In genomic region chr22:35377735-35378134, GRCh38 we compare ENCODE assay signal across 9 cellular contexts. TPM values are rescaled to one million over a fixed set of nuclear protein-coding genes. Genes with fewer than 3 reads are reported as not detected.
DNase-seq lines count a peak whose midpoint lies in the region; ATAC-seq and TF ChIP-seq lines count a peak whose summit lies in the region.
"Had no signal": no experiment of that assay in that cellular context is flagged by ENCODE, and none has a peak within 500 bp of the region (broad histone marks: within the 10 kb centered on the region; RNA-seq: fewer than 3 reads in every experiment).

No MANE protein-coding gene starts in this region.

- peak overlapping the region; percentile 76 for H3K27ac Mint-ChIP-seq in activated T-cell treated with anti-CD3 and anti-CD28 coated beads, Interleukin-2, amount 50 U/mL, for 24 hours
- peak overlapping the region; percentile 73 for H3K27ac Mint-ChIP-seq in activated T-helper 2 cell treated with anti-CD3 and anti-CD28 coated beads, Interferon-gamma antibody, Interleukin-2, Interleukin-4, amounts not matched to agents 10 μg/mL and 5 μg/mL and 100 μg/mL, durations not matched to agents 14 hours and 24 hours and 36 hours

- no peaks in the 10 kb centered on the region for H3K9me3 ChIP-seq in tibial artery

- H3K27me3 ChIP-seq in tibial artery, result no peaks in the 10 kb centered on the region

- peaks cover 26% of the 10 kb centered on the region for H3K27me3 Mint-ChIP-seq in activated T-cell treated with anti-CD3 and anti-CD28 coated beads, Interleukin-2, amount 50 U/mL, for 24 hours
- H3K27me3 Mint-ChIP-seq in activated T-helper 2 cell treated with anti-CD3 and anti-CD28 coated beads, Interferon-gamma antibody, Interleukin-2, Interleukin-4, amounts not matched to agents 10 μg/mL and 5 μg/mL and 100 μg/mL, durations not matched to agents 14 hours and 24 hours and 36 hours (ENCODE audit: low read depth), result peaks cover 11% of the 10 kb centered on the region

- no peak overlapping the region for H3K4me3 ChIP-seq in tibial artery

- ATAC-seq in HG03045 (IDR thresholded peaks at IDR 0.05; ENCODE audit: unreplicated experiment), result no peak

- peaks cover 23% of the 10 kb centered on the region for H3K4me1 Mint-ChIP-seq in activated T-cell treated with anti-CD3 and anti-CD28 coated beads, Interleukin-2, amount 50 U/mL, for 24 hours (ENCODE audit: low read depth)
- H3K4me1 Mint-ChIP-seq in activated T-helper 2 cell treated with anti-CD3 and anti-CD28 coated beads, Interferon-gamma antibody, Interleukin-2, Interleukin-4, amounts not matched to agents 10 μg/mL and 5 μg/mL and 100 μg/mL, durations not matched to agents 14 hours and 24 hours and 36 hours (ENCODE audit: low read depth), result peaks cover 21% of the 10 kb centered on the region

- intact Hi-C loops in activated T-helper 2 cell treated with anti-CD3 and anti-CD28 coated beads, Interferon-gamma antibody, Interleukin-2, Interleukin-4, amounts not matched to agents 10 μg/mL and 5 μg/mL and 100 μg/mL, durations not matched to agents 14 hours and 24 hours and 36 hours (cut with micrococcal nuclease), result no loop called here
- intact Hi-C loops in tibial artery (cut with DNase I; ENCODE audit: low total_unique reads), result no loop called here

- H3K27ac ChIP-seq in tibial artery, result peak overlapping the region; percentile 71 to 79

- H3K9me3 Mint-ChIP-seq in activated T-cell treated with anti-CD3 and anti-CD28 coated beads, Interleukin-2, amount 50 U/mL, for 24 hours, result no peaks in the 10 kb centered on the region
- H3K9me3 Mint-ChIP-seq in activated T-helper 2 cell treated with anti-CD3 and anti-CD28 coated beads, Interferon-gamma antibody, Interleukin-2, Interleukin-4, amounts not matched to agents 10 μg/mL and 5 μg/mL and 100 μg/mL, durations not matched to agents 14 hours and 24 hours and 36 hours, result no peaks in the 10 kb centered on the region

- no peak overlapping the region for H3K4me3 Mint-ChIP-seq in activated T-cell treated with anti-CD3 and anti-CD28 coated beads, Interleukin-2, amount 50 U/mL, for 24 hours
- H3K4me3 Mint-ChIP-seq in activated T-helper 2 cell treated with anti-CD3 and anti-CD28 coated beads, Interferon-gamma antibody, Interleukin-2, Interleukin-4, amounts not matched to agents 10 μg/mL and 5 μg/mL and 100 μg/mL, durations not matched to agents 14 hours and 24 hours and 36 hours (ENCODE audit: low read depth), result no peak overlapping the region

- DNase-seq in activated T-cell treated with anti-CD3 and anti-CD28 coated beads, Interleukin-2, amount 50 U/mL, for 24 hours, result no peak
- no peak for DNase-seq in activated T-cell treated with anti-CD3 and anti-CD28 coated beads, Interleukin-2, amount 50 U/mL, for 1 hour
- no peak for DNase-seq in activated T-helper 2 cell treated with anti-CD3 and anti-CD28 coated beads, Interferon-gamma antibody, Interleukin-2, Interleukin-4, amounts not matched to agents 10 μg/mL and 5 μg/mL and 100 μg/mL, durations not matched to agents 14 hours and 24 hours and 36 hours (ENCODE audit: low spot score)
- DNase-seq in medulla oblongata (ENCODE audit: extremely low spot score) (peak; percentile 46), tibial artery (no peak), SHP77 (lab: John Stamatoyannopoulos, UW) (no peak), activated gamma-delta T cell (lab: John Stamatoyannopoulos, UW) (no peak)
- DNase-seq: activated CD4-positive, alpha-beta T cell treated with anti-CD3 and anti-CD28 coated beads for 1 hour had no signal

- H3K36me3 ChIP-seq in tibial artery, result no peaks in the 10 kb centered on the region

- H3K4me1 ChIP-seq in tibial artery, result peaks cover 0 to 39% (median 24%) of the 10 kb centered on the region in 4 donors

- H3K36me3 Mint-ChIP-seq in activated T-cell treated with anti-CD3 and anti-CD28 coated beads, Interleukin-2, amount 50 U/mL, for 24 hours (ENCODE audit: low read depth), result no peaks in the 10 kb centered on the region
- no peaks in the 10 kb centered on the region for H3K36me3 Mint-ChIP-seq in activated T-helper 2 cell treated with anti-CD3 and anti-CD28 coated beads, Interferon-gamma antibody, Interleukin-2, Interleukin-4, amounts not matched to agents 10 μg/mL and 5 μg/mL and 100 μg/mL, durations not matched to agents 14 hours and 24 hours and 36 hours (ENCODE audit: low read depth)

- no peak for TF ChIP-seq CTCF in tibial artery (IDR thresholded peaks at IDR 0.05)

RNA-seq across cellular contexts. Expression of gene HMOX1, which starts 3.2 kb away (rescaled TPM):
- total RNA-seq in activated T-helper 2 cell treated with anti-CD3 and anti-CD28 coated beads, Interferon-gamma antibody, Interleukin-2, Interleukin-4, amounts not matched to agents 10 μg/mL and 5 μg/mL and 100 μg/mL, durations not matched to agents 14 hours and 24 hours and 36 hours, result 1.0 and 1.3 TPM in 2 replicates

RNA-seq across cellular contexts. Expression of gene MCM5, which starts 22.2 kb away (rescaled TPM):
- 270 and 286 TPM in 2 replicates for total RNA-seq in activated T-helper 2 cell treated with anti-CD3 and anti-CD28 coated beads, Interferon-gamma antibody, Interleukin-2, Interleukin-4, amounts not matched to agents 10 μg/mL and 5 μg/mL and 100 μg/mL, durations not matched to agents 14 hours and 24 hours and 36 hours
